In genomic region chr9:96611302-96611701, GRCh38 we compare ENCODE assay signal across 19 cellular contexts. TPM values are rescaled to one million over a fixed set of nuclear protein-coding genes. Genes with fewer than 3 reads are reported as not detected.
DNase-seq lines count a peak whose midpoint lies in the region; ATAC-seq, FAIRE-seq and TF ChIP-seq lines count a peak whose summit lies in the region.
"Had no signal": no experiment of that assay in that cellular context is flagged by ENCODE, and none has a peak within 500 bp of the region (broad histone marks: within the 10 kb centered on the region; RNA-seq: fewer than 3 reads in every experiment).

No MANE protein-coding gene starts in this region.

- no peak overlapping the region for H3K27ac ChIP-seq in IMR-90 (ENCODE audit: insufficient read depth, low read length)
- peak overlapping the region; percentile 49 to 61 for H3K27ac ChIP-seq in ascending aorta
- peak overlapping the region; percentile 54 for H3K27ac ChIP-seq in HepG2 (ENCODE audit: extremely low read length, insufficient read depth, low read length)
- peak overlapping the region in 4 of 5 donors; percentile 42 to 75 (median 68) for H3K27ac ChIP-seq in stomach

- WGBS in IMR-90 (ENCODE audit: extremely low coverage in 2 of 2, insufficient read length in 1 of 2), 2 experiments: no CpG with 5 or more reads among the region's 3 CpGs
- 96% methylated on average over 3 of the region's 3 CpGs for WGBS in HepG2 (ENCODE audit: low lambda C conversion rate)
- 85 to 91% (median 86%) methylated on average over 3 of the region's 3 CpGs for WGBS in stomach, 5 donors

- H3K9me3 ChIP-seq in IMR-90 (ENCODE audit: control insufficient read depth, insufficient read depth, low read length): no peaks in the 10 kb centered on the region
- H3K9me3 ChIP-seq in ascending aorta: no peaks in the 10 kb centered on the region
- no peaks in the 10 kb centered on the region for H3K9me3 ChIP-seq in HepG2 (ENCODE audit: low read length)
- no peaks in the 10 kb centered on the region for H3K9me3 ChIP-seq in stomach
- H3K9me3 ChIP-seq: adrenal gland, Caco-2, thyroid gland had no signal

- peaks cover 5% of the 10 kb centered on the region for H3K9me1 ChIP-seq in IMR-90 (ENCODE audit: insufficient read depth, low read length)

- TF ChIP-seq RAD21 in IMR-90 (IDR thresholded peaks at IDR 0.05; ENCODE audit: low read length) (no peak), HepG2 (CRISPR knock-in tag; IDR thresholded peaks at IDR 0.05) (no peak)

- dilution Hi-C loops in IMR-90 (cut with HindIII; ENCODE audit: low sequenced_read_pairs, unreplicated experiment): no loop called here

- ATAC-seq in IMR-90 (ENCODE audit: low read depth): no peak
- ATAC-seq in HepG2: no peak
- ATAC-seq in GM19397 (IDR thresholded peaks at IDR 0.05; ENCODE audit: unreplicated experiment): no peak
- ATAC-seq: activated CD8-positive, alpha-beta memory T cell treated with anti-CD3 and anti-CD28 coated beads, Interleukin-2, amount 10 ng/mL, durations not matched to agents 7 days and 5 days; naive thymus-derived CD4-positive, alpha-beta T cell had no signal

- H3K4me2 ChIP-seq in IMR-90 (ENCODE audit: low read depth, low read length) (0 out of 2 replicates have a peak overlapping the region, but pooled peaks have one; percentile 12), HepG2 (ENCODE audit: low read depth, low read length) (no peak overlapping the region)

- peak overlapping the region; percentile 13; the same call in 1 of the 2 replicates for H4K5ac ChIP-seq in IMR-90 (ENCODE audit: low read depth, low read length)

- peaks cover 9 to 57% of the 10 kb centered on the region in 2 experiments; a peak in 3 of 4 replicates for H3K79me1 ChIP-seq in IMR-90 (ENCODE audit: low read depth in 1 of 2, low read length in 2 of 2)

- peak overlapping the region; percentile 51; the same call in 1 of the 2 replicates for H3K4ac ChIP-seq in IMR-90 (ENCODE audit: low read depth, low read length)

- peak overlapping the region; percentile 73; the same call in 1 of the 3 replicates for H2BK15ac ChIP-seq in IMR-90 (ENCODE audit: low read depth, low read length)

- CTCF ChIA-PET in IMR-90 (lab: Yijun Ruan, JAX) (interaction anchor here (0.6 kb wide), 1 partner anchor 172 kb away, joined by 4 read pairs; no protein-coding TSS in a partner anchor), HepG2 (lab: Yijun Ruan, JAX; ENCODE audit: low intra/inter-chr PET ratio, low total read pairs) (no interaction called here)

- H2BK20ac ChIP-seq in IMR-90 (ENCODE audit: low read depth, low read length): peak overlapping the region; percentile 71; the same call in 1 of the 2 replicates

- H4K8ac ChIP-seq in IMR-90 (ENCODE audit: low read depth in 2 of 2, low read length in 2 of 2): peak overlapping the region in 1 of 2 experiments; percentile 51; a peak in 1 of 4 replicates

- H3K56ac ChIP-seq in IMR-90 (ENCODE audit: extremely low read depth, insufficient read depth, low read length): no peak overlapping the region

- no peak overlapping the region for H3K9ac ChIP-seq in IMR-90 (ENCODE audit: low read depth, low read length)
- no peak overlapping the region for H3K9ac ChIP-seq in HepG2 (ENCODE audit: insufficient read depth, low read depth, low read length)

- H2AK5ac ChIP-seq in IMR-90 (ENCODE audit: low read depth, low read length): peak overlapping the region; percentile 91

- H3K4me3 ChIP-seq in IMR-90 (ENCODE audit: insufficient read depth, low read depth, low read length) (no peak overlapping the region), ascending aorta (peak overlapping the region in 1 of 2 donors; percentile 18), HepG2 (replicated peaks in 1 of 3; ENCODE audit: insufficient read depth in 1 of 3, low read depth in 2 of 3, low read length in 3 of 3) (no peak overlapping the region), stomach (no peak overlapping the region)
- H3K4me3 ChIP-seq: thyroid gland had no signal

- H3K79me2 ChIP-seq in HepG2 (ENCODE audit: insufficient read depth, low read length): peaks cover 90% of the 10 kb centered on the region

- peak overlapping the region; percentile 69 for H2BK5ac ChIP-seq in IMR-90 (ENCODE audit: low read depth, low read length, poor library complexity, severe bottlenecking)

- POLR2A ChIA-PET in IMR-90 (lab: Charles Lee; ENCODE audit: unreplicated experiment) (no interaction called here), HepG2 (lab: Yijun Ruan, JAX) (interaction anchor here (1.4 kb wide), 1 partner anchor 45 kb away, joined by 3 read pairs; no protein-coding TSS in a partner anchor)

- H3K14ac ChIP-seq in IMR-90 (replicated peaks; ENCODE audit: low read depth, low read length): peak overlapping the region; percentile 83; the same call in 1 of the 2 replicates

- no peaks in the 10 kb centered on the region; the same call in 1 of the 2 replicates for H4K20me1 ChIP-seq in IMR-90 (ENCODE audit: insufficient read depth, low read length)
- H4K20me1 ChIP-seq in HepG2 (ENCODE audit: insufficient read depth, low read length): peaks cover 22% of the 10 kb centered on the region

- BruUV-seq in IMR-90 (replicated peaks; lab: Mats Ljungman, UMichigan) (no TSS peak), HepG2 (replicated peaks; lab: Mats Ljungman, UMichigan) (no TSS peak)

- TF ChIP-seq EP300 in HepG2 (IDR thresholded peaks at IDR 0.05; ENCODE audit: low read depth in 2 of 2, low read length in 2 of 2): no peak
- no peak for TF ChIP-seq EP300 in HepG2 (CRISPR knock-in tag; IDR thresholded peaks at IDR 0.05; ENCODE audit: borderline replicate concordance)
- TF ChIP-seq EP300 in stomach (IDR thresholded peaks at IDR 0.05): no peak

- TF ChIP-seq CTCF in IMR-90 (conservative IDR thresholded peaks at IDR 0.05; ENCODE audit: low read depth, low read length) (no peak), ascending aorta (IDR thresholded peaks at IDR 0.05) (no peak), HepG2 (CRISPR knock-in tag; IDR thresholded peaks at IDR 0.05) (no peak), stomach (IDR thresholded peaks at IDR 0.05) (no peak)

- H2AK9ac ChIP-seq in IMR-90 (replicated peaks; ENCODE audit: low read depth, low read length, poor library complexity): no peak overlapping the region

- H3K27me3 ChIP-seq in IMR-90 (ENCODE audit: control insufficient read depth, insufficient read depth, low read length) (no peaks in the 10 kb centered on the region), ascending aorta (no peaks in the 10 kb centered on the region), HepG2 (ENCODE audit: control insufficient read depth in 1 of 2, insufficient read depth in 2 of 2, low read length in 2 of 2) (no peaks in the 10 kb centered on the region), stomach (no peaks in the 10 kb centered on the region)
- H3K27me3 ChIP-seq: adrenal gland, thyroid gland had no signal

- H3K36me3 ChIP-seq in IMR-90 (ENCODE audit: control insufficient read depth, insufficient read depth, low read length) (no peaks in the 10 kb centered on the region), ascending aorta (no peaks in the 10 kb centered on the region), HepG2 (replicated peaks in 1 of 2; ENCODE audit: control insufficient read depth in 1 of 2, insufficient read depth in 2 of 2, low read length in 2 of 2) (no peaks in the 10 kb centered on the region), stomach (no peaks in the 10 kb centered on the region)
- H3K36me3 ChIP-seq: adrenal gland, thyroid gland had no signal

- FAIRE-seq in HepG2 (lab: Jason Lieb, UNC): no peak
- FAIRE-seq: TTC549 had no signal

- no peak for DNase-seq in IMR-90
- no peak for DNase-seq in ascending aorta (ENCODE audit: low spot score in 2 of 2)
- DNase-seq in HepG2 (ENCODE audit: low spot score): no peak
- DNase-seq in stomach: no peak
- no peak for DNase-seq in HT-29 (ENCODE audit: low spot score)
- no peak for DNase-seq in activated effector memory CD4-positive, alpha-beta T cell treated with Interleukin-2 at 50 U/mL for 16 hours
- DNase-seq: activated CD4-positive, alpha-beta T cell treated with anti-CD3 and anti-CD28 coated beads for 4 hours; activated CD8-positive, alpha-beta memory T cell treated with anti-CD3 and anti-CD28 coated beads, Interleukin-2, amount 10 ng/mL, durations not matched to agents 7 days and 5 days; Caco-2; Karpas-422; naive thymus-derived CD4-positive, alpha-beta T cell; NCI-H1105; NCI-H510A; stimulated activated CD4-positive, alpha-beta T cell treated with anti-CD3 and anti-CD28 coated beads, Interleukin-12 subunit alpha, Interleukin-12 subunit beta, amount 100 ng/mL, for 4 hours; SW 1271 had no signal

- TF ChIP-seq POLR2A in IMR-90 (IDR thresholded peaks at IDR 0.05; ENCODE audit: low read depth, low read length) (no peak), HepG2 (IDR thresholded peaks at IDR 0.05; ENCODE audit: insufficient read depth in 1 of 2, low read depth in 2 of 2, low read length in 2 of 2) (no peak), stomach (IDR thresholded peaks at IDR 0.05) (no peak)

- H2AFZ ChIP-seq in IMR-90 (replicated peaks; ENCODE audit: low read length, poor library complexity) (no peak overlapping the region), HepG2 (ENCODE audit: low read length) (no peak overlapping the region)

- H3K18ac ChIP-seq in IMR-90 (ENCODE audit: low read depth, low read length): peak overlapping the region; percentile 13; the same call in 1 of the 2 replicates

- H2BK120ac ChIP-seq in IMR-90 (ENCODE audit: low read depth, low read length): peak overlapping the region; percentile 54; the same call in 1 of the 2 replicates

- H4K91ac ChIP-seq in IMR-90 (ENCODE audit: insufficient read depth, low read depth, low read length): no peak overlapping the region

- H3K4me1 ChIP-seq in IMR-90 (ENCODE audit: control insufficient read depth, insufficient read depth, low read length) (peaks cover 8% of the 10 kb centered on the region), ascending aorta (peaks cover 0 to 29% of the 10 kb centered on the region in 2 donors), HepG2 (ENCODE audit: insufficient read depth, low read length) (peaks cover 57% of the 10 kb centered on the region), stomach (peaks cover 7 to 33% (median 19%) of the 10 kb centered on the region in 4 donors)

- intact Hi-C loops in IMR-90 (cut with micrococcal nuclease) (loop anchor here (5.0 kb wide), 2 partner anchors 44 to 159 kb away; partner anchors contain the start of gene HABP4), ascending aorta (cut with DNase I) (loop anchor here (10.0 kb wide), 1 partner anchor 127 kb away; no protein-coding TSS in a partner anchor), HepG2 (cut with micrococcal nuclease; ENCODE audit: unreplicated experiment) (no loop called here), stomach (cut with DNase I; ENCODE audit: low total_unique reads) (no loop called here)

- H3K23ac ChIP-seq in IMR-90 (ENCODE audit: low read depth, low read length): peak overlapping the region; percentile 50; the same call in 1 of the 2 replicates

- in situ Hi-C loops in IMR-90 (cut with MboI; ENCODE audit: low sequenced_read_pairs) (no loop called here), HepG2 (cut with HindIII; ENCODE audit: extremely low pct_ligation_motif_present, low pct_unique_long_range_greater_than_20kb) (no loop called here)

RNA-seq across cellular contexts. Expression of gene CDC14B, which starts 8.3 kb away (rescaled TPM):
- total RNA-seq in IMR-90 (2012; rRNA removed): 24.7 and 26.3 TPM in 2 replicates
- polyA plus RNA-seq in IMR-90 (2012; rRNA removed): 8.6 and 9.7 TPM in 2 replicates
- 3.8 and 5.8 TPM in 2 replicates for polyA plus RNA-seq in IMR-90 (2012; cell fraction: cytosol; rRNA removed)
- polyA plus RNA-seq in IMR-90 (2012; cell fraction: nucleus; rRNA removed; ENCODE audit: low replicate concordance): 5.9 and 22.5 TPM in 2 replicates
- total RNA-seq in ascending aorta: 47.8 TPM
- 33.3 and 37.7 TPM in 2 replicates for total RNA-seq in HepG2 (2016; rRNA removed; fragmentation: Illumina TruSeq; extraction: Trizol)
- 115 and 135 TPM in 2 replicates for total RNA-seq in HepG2 (2016; cell fraction: cytosol; rRNA removed; fragmentation: Illumina TruSeq; extraction: Trizol; ENCODE audit: low read depth)
- 32.0 TPM in 2 replicates for total RNA-seq in HepG2 (2016; cell fraction: insoluble cytoplasmic fraction; rRNA removed; fragmentation: Illumina TruSeq; extraction: Trizol)
- total RNA-seq in HepG2 (2016; cell fraction: membrane; rRNA removed; fragmentation: Illumina TruSeq; extraction: Trizol): 92.9 and 108 TPM in 2 replicates
- total RNA-seq in HepG2 (2016; cell fraction: nucleus; rRNA removed; fragmentation: Illumina TruSeq; extraction: Trizol): 28.9 and 39.6 TPM in 2 replicates
- polyA plus RNA-seq in HepG2 (2011; rRNA removed): 18.2 and 25.8 TPM in 2 replicates
- 17.4 and 18.7 TPM in 2 replicates for polyA plus RNA-seq in HepG2 (2011; cell fraction: cytosol; rRNA removed)
- 25.0 and 28.4 TPM in 2 replicates for polyA plus RNA-seq in HepG2 (2011; cell fraction: nucleus; rRNA removed)
- polyA plus RNA-seq in HepG2 (2012): 29.7 and 39.7 TPM in 2 replicates
- 4.4 and 5.1 TPM in 2 replicates for polyA plus RNA-seq in HepG2 (2016; cell fraction: cytosol; fragmentation: Illumina TruSeq; extraction: Trizol; ENCODE audit: low read depth)
- 24.1 and 26.7 TPM in 2 replicates for polyA plus RNA-seq in HepG2 (2016; cell fraction: insoluble cytoplasmic fraction; fragmentation: Illumina TruSeq; extraction: Trizol; ENCODE audit: low read depth)
- 12.9 and 13.7 TPM in 2 replicates for polyA plus RNA-seq in HepG2 (2016; cell fraction: membrane; fragmentation: Illumina TruSeq; extraction: Trizol; ENCODE audit: low read depth)
- 32.8 and 35.5 TPM in 2 replicates for polyA plus RNA-seq in HepG2 (2016; cell fraction: nucleus; fragmentation: Illumina TruSeq; extraction: Trizol; ENCODE audit: insufficient read depth, low read depth)
- polyA minus RNA-seq in HepG2 (2011; rRNA and poly(A)+ RNA removed; ENCODE audit: low replicate concordance): 15.3 and 46.1 TPM in 2 replicates
- polyA minus RNA-seq in HepG2 (2011; cell fraction: cytosol; rRNA and poly(A)+ RNA removed): 36.8 and 41.4 TPM in 2 replicates
- 47.4 and 54.7 TPM in 2 replicates for polyA minus RNA-seq in HepG2 (2011; cell fraction: nucleus; rRNA and poly(A)+ RNA removed)
- 10 to 100 TPM in 4 of 5 donors, 1 to 10 TPM in 1; 9.3 to 31.9 (median 17.4) TPM for total RNA-seq in stomach
- 10 to 100 TPM in 2 of 3 donors, 1 to 10 TPM in 1; 4.1 to 17.0 (median 11.1) TPM for polyA plus RNA-seq in stomach
- 7.9 and 11.7 TPM in 2 replicates for total RNA-seq in HT-29 (2014; rRNA removed; shearing (Covaris generic))

RNA-seq across cellular contexts. Expression of gene PRXL2C, which starts 43.8 kb away (rescaled TPM):
- 9.0 and 10.0 TPM in 2 replicates for total RNA-seq in IMR-90 (2012; rRNA removed)
- polyA plus RNA-seq in IMR-90 (2012; rRNA removed): 2.7 and 2.9 TPM in 2 replicates
- polyA plus RNA-seq in IMR-90 (2012; cell fraction: cytosol; rRNA removed): 0.87 and 1.8 TPM in 2 replicates
- 0.75 and 1.3 TPM in 2 replicates for polyA plus RNA-seq in IMR-90 (2012; cell fraction: nucleus; rRNA removed; ENCODE audit: low replicate concordance)
- 32.4 TPM for total RNA-seq in ascending aorta
- total RNA-seq in HepG2 (2016; rRNA removed; fragmentation: Illumina TruSeq; extraction: Trizol): 11.7 and 13.2 TPM in 2 replicates
- total RNA-seq in HepG2 (2016; cell fraction: cytosol; rRNA removed; fragmentation: Illumina TruSeq; extraction: Trizol; ENCODE audit: low read depth): 15.9 and 16.8 TPM in 2 replicates
- total RNA-seq in HepG2 (2016; cell fraction: insoluble cytoplasmic fraction; rRNA removed; fragmentation: Illumina TruSeq; extraction: Trizol): 10.6 and 12.1 TPM in 2 replicates
- total RNA-seq in HepG2 (2016; cell fraction: membrane; rRNA removed; fragmentation: Illumina TruSeq; extraction: Trizol): 24.0 and 25.3 TPM in 2 replicates
- 6.0 and 7.6 TPM in 2 replicates for total RNA-seq in HepG2 (2016; cell fraction: nucleus; rRNA removed; fragmentation: Illumina TruSeq; extraction: Trizol)
- 8.6 and 11.0 TPM in 2 replicates for polyA plus RNA-seq in HepG2 (2011; rRNA removed)
- polyA plus RNA-seq in HepG2 (2011; cell fraction: cytosol; rRNA removed): 5.9 and 7.2 TPM in 2 replicates
- polyA plus RNA-seq in HepG2 (2011; cell fraction: nucleus; rRNA removed): 2.4 TPM in 2 replicates
- polyA plus RNA-seq in HepG2 (2012): 8.8 TPM in 2 replicates
- polyA plus RNA-seq in HepG2 (2016; cell fraction: cytosol; fragmentation: Illumina TruSeq; extraction: Trizol; ENCODE audit: low read depth): 20.7 and 22.7 TPM in 2 replicates
- polyA plus RNA-seq in HepG2 (2016; cell fraction: insoluble cytoplasmic fraction; fragmentation: Illumina TruSeq; extraction: Trizol; ENCODE audit: low read depth): 11.9 and 12.8 TPM in 2 replicates
- 23.2 and 23.8 TPM in 2 replicates for polyA plus RNA-seq in HepG2 (2016; cell fraction: membrane; fragmentation: Illumina TruSeq; extraction: Trizol; ENCODE audit: low read depth)
- 9.7 and 12.0 TPM in 2 replicates for polyA plus RNA-seq in HepG2 (2016; cell fraction: nucleus; fragmentation: Illumina TruSeq; extraction: Trizol; ENCODE audit: insufficient read depth, low read depth)
- 4.7 and 8.0 TPM in 2 replicates for polyA minus RNA-seq in HepG2 (2011; rRNA and poly(A)+ RNA removed; ENCODE audit: low replicate concordance)
- polyA minus RNA-seq in HepG2 (2011; cell fraction: cytosol; rRNA and poly(A)+ RNA removed): 6.9 and 8.5 TPM in 2 replicates
- 3.1 and 3.7 TPM in 2 replicates for polyA minus RNA-seq in HepG2 (2011; cell fraction: nucleus; rRNA and poly(A)+ RNA removed)
- 10 to 100 TPM in 3 of 5 donors, 1 to 10 TPM in 2; 6.8 to 35.0 (median 11.6) TPM for total RNA-seq in stomach
- 1 to 10 TPM; 5.6 to 6.6 (median 6.1) TPM for polyA plus RNA-seq in stomach
- total RNA-seq in HT-29 (2014; rRNA removed; shearing (Covaris generic)): 4.1 and 4.6 TPM in 2 replicates

Comparison
In these comparisons a context has a peak if more than half of its experiments do, and no peak if none do; other contexts are left out.
1. intact Hi-C loops: an anchor here in IMR-90 (5.0 kb wide) and ascending aorta (10.0 kb wide); none called in HepG2 and stomach.